In the genomic region with DNA sequence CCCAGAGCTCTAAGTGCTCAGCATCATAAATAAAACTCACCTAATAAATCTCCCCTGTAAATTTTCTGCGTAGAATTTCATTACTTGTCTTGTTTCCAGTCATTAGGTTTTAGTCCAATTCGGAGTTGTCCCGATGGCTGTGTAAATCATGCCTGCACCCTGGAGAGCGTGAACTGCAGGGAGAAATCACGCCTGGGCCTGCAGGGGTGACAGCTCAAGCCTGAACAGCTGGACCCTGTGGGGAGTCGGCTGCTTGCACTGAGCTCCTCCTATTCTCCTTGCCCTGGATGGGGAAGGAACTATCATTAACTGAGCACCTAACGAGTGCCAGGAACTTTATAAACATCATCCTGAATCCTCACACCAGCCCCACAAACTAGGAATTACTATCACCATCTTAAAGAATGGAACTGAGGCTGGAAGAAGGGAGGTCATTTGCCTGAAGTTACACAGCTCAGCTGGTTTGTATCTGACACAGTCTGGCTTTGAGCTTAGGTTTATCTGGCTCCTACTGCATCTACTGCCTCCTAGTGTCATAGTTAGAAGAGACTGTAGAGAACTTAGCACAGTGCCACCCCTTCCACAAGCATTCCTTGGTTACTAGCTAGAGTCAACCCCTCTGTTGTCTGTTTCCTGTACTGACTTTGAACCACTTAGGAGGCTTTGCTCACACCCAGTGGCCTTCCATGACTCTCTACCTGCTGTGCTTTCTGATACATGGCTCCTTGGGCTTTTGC, we compare ENCODE assay signal across 8 cellular contexts. TPM values are rescaled to one million over a fixed set of nuclear protein-coding genes. Genes with fewer than 3 reads are reported as not detected.
DNase-seq lines count a peak whose midpoint lies in the region; ATAC-seq and TF ChIP-seq lines count a peak whose summit lies in the region.

No MANE protein-coding gene starts in this region.

- H3K9me3 Mint-ChIP-seq in activated T-cell treated with anti-CD3 and anti-CD28 coated beads, Interleukin-2, amount 50 U/mL, for 4 hours = no peaks in the 10 kb centered on the region
- H3K9me3 Mint-ChIP-seq in activated T-cell treated with anti-CD3 and anti-CD28 coated beads, Interleukin-2, amount 50 U/mL, for 24 hours = no peaks in the 10 kb centered on the region
- H3K9me3 Mint-ChIP-seq in endodermal cell = no peaks in the 10 kb centered on the region

- peak; percentile 77 for TF ChIP-seq CTCF in endodermal cell (conservative IDR thresholded peaks at IDR 0.05)
- peak; percentile 24 for TF ChIP-seq CTCF in smooth muscle cell (IDR thresholded peaks at IDR 0.05; ENCODE audit: borderline replicate concordance, insufficient read depth, poor library complexity, severe bottlenecking)
- no peak for TF ChIP-seq CTCF in sigmoid colon (IDR thresholded peaks at IDR 0.05)

- peaks cover 41% of the 10 kb centered on the region for H3K27me3 Mint-ChIP-seq in activated T-cell treated with anti-CD3 and anti-CD28 coated beads, Interleukin-2, amount 50 U/mL, for 4 hours (ENCODE audit: low read depth)
- peaks cover 69% of the 10 kb centered on the region for H3K27me3 Mint-ChIP-seq in activated T-cell treated with anti-CD3 and anti-CD28 coated beads, Interleukin-2, amount 50 U/mL, for 24 hours
- H3K27me3 Mint-ChIP-seq in endodermal cell (ENCODE audit: insufficient read depth) = peaks cover 7% of the 10 kb centered on the region

- H3K4me1 Mint-ChIP-seq in activated T-cell treated with anti-CD3 and anti-CD28 coated beads, Interleukin-2, amount 50 U/mL, for 4 hours (ENCODE audit: low read depth) = no peaks in the 10 kb centered on the region
- H3K4me1 Mint-ChIP-seq in activated T-cell treated with anti-CD3 and anti-CD28 coated beads, Interleukin-2, amount 50 U/mL, for 24 hours (ENCODE audit: low read depth) = no peaks in the 10 kb centered on the region
- peaks cover 5% of the 10 kb centered on the region for H3K4me1 Mint-ChIP-seq in endodermal cell

- no peak overlapping the region for H3K9ac ChIP-seq in endodermal cell (ENCODE audit: extremely low read depth, low read length, poor library complexity, severe bottlenecking)
- H3K9ac ChIP-seq in smooth muscle cell (ENCODE audit: low read depth) = no peak overlapping the region

- DNase-seq in activated T-cell treated with anti-CD3 and anti-CD28 coated beads, Interleukin-2, amount 50 U/mL, for 4 hours = no peak
- no peak for DNase-seq in activated T-cell treated with anti-CD3 and anti-CD28 coated beads, Interleukin-2, amount 50 U/mL, for 24 hours
- DNase-seq in NAMALWA (ENCODE audit: low spot score) (peak; percentile 59), endodermal cell (no peak), smooth muscle cell (lab: John Stamatoyannopoulos, UW; ENCODE audit: unreplicated experiment) (no peak), sigmoid colon (no peak)
- DNase-seq in central memory CD4-positive, alpha-beta T cell = no peak

- no peaks in the 10 kb centered on the region for H3K79me2 ChIP-seq in smooth muscle cell (ENCODE audit: low read depth)

- H3K9me3 ChIP-seq in endodermal cell (ENCODE audit: control insufficient read depth, low read length) (no peaks in the 10 kb centered on the region), smooth muscle cell (replicated peaks; ENCODE audit: low read depth) (no peaks in the 10 kb centered on the region), sigmoid colon (no peaks in the 10 kb centered on the region)

- no peaks in the 10 kb centered on the region for H3K4me1 ChIP-seq in endodermal cell (ENCODE audit: control insufficient read depth, insufficient read depth, low read length)
- H3K4me1 ChIP-seq in smooth muscle cell (ENCODE audit: low read depth) = peaks cover 10% of the 10 kb centered on the region
- H3K4me1 ChIP-seq in sigmoid colon = no peaks in the 10 kb centered on the region

- no peaks in the 10 kb centered on the region for H4K20me1 ChIP-seq in smooth muscle cell (ENCODE audit: low read depth)

- TF ChIP-seq POLR2A in sigmoid colon (IDR thresholded peaks at IDR 0.05) = no peak

- no peak overlapping the region for H2AFZ ChIP-seq in smooth muscle cell (ENCODE audit: low read depth)

- no peak overlapping the region for H3K4me2 ChIP-seq in smooth muscle cell

- H3K36me3 Mint-ChIP-seq in activated T-cell treated with anti-CD3 and anti-CD28 coated beads, Interleukin-2, amount 50 U/mL, for 4 hours (ENCODE audit: insufficient read depth) = no peaks in the 10 kb centered on the region
- no peaks in the 10 kb centered on the region for H3K36me3 Mint-ChIP-seq in activated T-cell treated with anti-CD3 and anti-CD28 coated beads, Interleukin-2, amount 50 U/mL, for 24 hours (ENCODE audit: low read depth)
- no peaks in the 10 kb centered on the region for H3K36me3 Mint-ChIP-seq in endodermal cell (ENCODE audit: low read depth)

- H3K4me3 ChIP-seq in endodermal cell (ENCODE audit: low read length) (no peak overlapping the region), smooth muscle cell (no peak overlapping the region), sigmoid colon (no peak overlapping the region)

- no peak overlapping the region for H3K27ac ChIP-seq in endodermal cell (ENCODE audit: low read depth, low read length)
- H3K27ac ChIP-seq in smooth muscle cell (ENCODE audit: low read depth) = no peak overlapping the region
- no peak overlapping the region for H3K27ac ChIP-seq in sigmoid colon

- TF ChIP-seq EP300 in sigmoid colon (IDR thresholded peaks at IDR 0.05) = no peak

- H3F3A ChIP-seq in smooth muscle cell (ENCODE audit: low read depth) = no peaks in the 10 kb centered on the region

- intact Hi-C loops in sigmoid colon (cut with DNase I) = no loop called here

- ATAC-seq in activated T-cell treated with anti-CD3 and anti-CD28 coated beads, Interleukin-2, amount 50 U/mL, for 4 hours = peak; percentile 84 to 86
- no peak for ATAC-seq in HG03442 (IDR thresholded peaks at IDR 0.05; ENCODE audit: unreplicated experiment)

- H3K27ac Mint-ChIP-seq in activated T-cell treated with anti-CD3 and anti-CD28 coated beads, Interleukin-2, amount 50 U/mL, for 24 hours = no peak overlapping the region
- H3K27ac Mint-ChIP-seq in endodermal cell = no peak overlapping the region

- H3K36me3 ChIP-seq in endodermal cell (ENCODE audit: control insufficient read depth, insufficient read depth, low read length) = no peaks in the 10 kb centered on the region
- no peaks in the 10 kb centered on the region for H3K36me3 ChIP-seq in smooth muscle cell (ENCODE audit: low read depth)
- H3K36me3 ChIP-seq in sigmoid colon = no peaks in the 10 kb centered on the region

- no peak overlapping the region for H3K4me3 Mint-ChIP-seq in activated T-cell treated with anti-CD3 and anti-CD28 coated beads, Interleukin-2, amount 50 U/mL, for 4 hours
- no peak overlapping the region for H3K4me3 Mint-ChIP-seq in activated T-cell treated with anti-CD3 and anti-CD28 coated beads, Interleukin-2, amount 50 U/mL, for 24 hours
- H3K4me3 Mint-ChIP-seq in endodermal cell = no peak overlapping the region

- H3K27me3 ChIP-seq in endodermal cell (ENCODE audit: control insufficient read depth, insufficient read depth, low read length, poor library complexity, severe bottlenecking) (no peaks in the 10 kb centered on the region), smooth muscle cell (ENCODE audit: low read depth) (peaks cover 3% of the 10 kb centered on the region), sigmoid colon (peaks cover 0 to 46% (median 13%) of the 10 kb centered on the region in 3 donors)

- WGBS in endodermal cell (ENCODE audit: insufficient coverage in 1 of 2, insufficient read length in 1 of 2), 2 experiments = 71 to 72% methylated on average over 7 of the region's 7 CpGs
- 73% methylated on average over 7 of the region's 7 CpGs for WGBS in smooth muscle cell (ENCODE audit: low lambda C conversion rate)
- 31 to 56% methylated on average over 7 of the region's 7 CpGs for WGBS in sigmoid colon, 2 donors

RNA-seq across cellular contexts. Expression of a gene that starts 25.1 kb away (rescaled TPM):
- 1 to 10 TPM in 2 of 3 donors, under 1 TPM in 1; 0.91 to 1.3 (median 1.0) TPM for total RNA-seq in activated T-cell treated with anti-CD3 and anti-CD28 coated beads, Interleukin-2, amount 50 U/mL, for 4 hours
- total RNA-seq in endodermal cell (under 1 TPM; 0.20 to 0.46 TPM), smooth muscle cell (not detected in 2 replicates), sigmoid colon (not detected)
- polyA plus RNA-seq in endodermal cell (2013, experiment 1 of 2) = 9.7 TPM
- polyA plus RNA-seq in endodermal cell (2013, experiment 2 of 2) = 8.6 TPM
- polyA plus RNA-seq in smooth muscle cell (0.55 and 1.4 TPM in 2 replicates), sigmoid colon (under 1 TPM in 1 of 3 donors, not detected in 2; 0.09 TPM)

RNA-seq across cellular contexts. Expression of a gene that starts 59.2 kb away (rescaled TPM):
- total RNA-seq in activated T-cell treated with anti-CD3 and anti-CD28 coated beads, Interleukin-2, amount 50 U/mL, for 4 hours = 100 to 1,000 TPM; 103 to 105 (median 104) TPM
- total RNA-seq in endodermal cell = 10 to 100 TPM; 40.9 to 46.3 TPM
- 50.0 TPM for polyA plus RNA-seq in endodermal cell (2013, experiment 1 of 2)
- 54.7 TPM for polyA plus RNA-seq in endodermal cell (2013, experiment 2 of 2)
- total RNA-seq in smooth muscle cell = 72.4 and 73.5 TPM in 2 replicates
- 43.7 and 44.4 TPM in 2 replicates for polyA plus RNA-seq in smooth muscle cell
- 10 to 100 TPM; 54.8 to 76.5 (median 66.9) TPM for total RNA-seq in sigmoid colon
- 10 to 100 TPM; 14.4 to 28.5 (median 15.0) TPM for polyA plus RNA-seq in sigmoid colon

Comparison
In these comparisons a context has a peak if more than half of its experiments do, and no peak if none do; other contexts are left out.
1. CTCF ChIP-seq: peak in endodermal cell (single experiment) and smooth muscle cell (single experiment); none in sigmoid colon (0 of 4).